ENCODE assay signal across 17 cellular contexts in genomic region chr18:13525381-13526029, GRCh38.
"Had no signal": no experiment of that assay in that cellular context is flagged by ENCODE, and none has a peak within 500 bp of the region (broad histone marks: within the 10 kb centered on the region; RNA-seq: fewer than 3 reads in every experiment).

No MANE protein-coding gene starts in this region.

- H3K27me3 Mint-ChIP-seq: dendritic cell treated with granulocyte-macrophage colony-stimulating factor and Interleukin-4, amounts not matched to agents 40 ng/mL and 50 ng/mL, for 4 days; effector memory CD8-positive, alpha-beta T cell had no signal

- H3K4me1 ChIP-seq: body of pancreas had no signal

- H3K4me3 ChIP-seq: body of pancreas, mucosa of descending colon had no signal

- DNase-seq: activated CD4-positive, alpha-beta T cell treated with anti-CD3 and anti-CD28 coated beads, Interleukin-2, amount 50 U/mL, for 1 hour; amniotic stem cell; body of pancreas; effector memory CD8-positive, alpha-beta T cell; hippocampal formation; left cardiac atrium; mammary epithelial cell; mucosa of descending colon; natural killer cell; stimulated activated CD4-positive, alpha-beta T cell treated with anti-CD3 and anti-CD28 coated beads, Interleukin-12 subunit alpha, Interleukin-12 subunit beta, amount 100 ng/mL, for 4 hours; stimulated activated CD4-positive, alpha-beta T cell treated with anti-CD3 and anti-CD28 coated beads, Interleukin-2, amount 100 ng/mL, for 48 hours; stimulated activated naive CD4-positive, alpha-beta T cell treated with Interleukin-2 at 50 U/mL for 16 hours; T-helper 2 cell; trophoblast cell had no signal

- H3K27ac ChIP-seq: body of pancreas had no signal

- H3K9me3 ChIP-seq: body of pancreas, mucosa of descending colon had no signal

- H3K9me3 Mint-ChIP-seq: activated naive CD4-positive, alpha-beta T cell treated with anti-CD3 and anti-CD28 coated beads, Interleukin-2, amount 50 U/mL, for 72 hours; activated T-helper 2 cell treated with anti-CD3 and anti-CD28 coated beads, Interferon-gamma antibody, Interleukin-2, Interleukin-4, amounts not matched to agents 10 μg/mL and 5 μg/mL and 100 μg/mL, durations not matched to agents 14 hours and 24 hours and 36 hours; dendritic cell treated with granulocyte-macrophage colony-stimulating factor and Interleukin-4, amounts not matched to agents 40 ng/mL and 50 ng/mL, for 4 days; effector memory CD8-positive, alpha-beta T cell; natural killer cell had no signal

- H3K27ac Mint-ChIP-seq: activated T-helper 2 cell treated with anti-CD3 and anti-CD28 coated beads, Interferon-gamma antibody, Interleukin-2, Interleukin-4, amounts not matched to agents 10 μg/mL and 5 μg/mL and 100 μg/mL, durations not matched to agents 14 hours and 24 hours and 36 hours; dendritic cell treated with granulocyte-macrophage colony-stimulating factor and Interleukin-4, amounts not matched to agents 40 ng/mL and 50 ng/mL, for 4 days had no signal

- ATAC-seq: activated naive CD4-positive, alpha-beta T cell treated with anti-CD3 and anti-CD28 coated beads, Interleukin-2, amount 50 U/mL, for 72 hours; body of pancreas; effector memory CD8-positive, alpha-beta T cell; mucosa of descending colon; natural killer cell had no signal

- H3K36me3 Mint-ChIP-seq: natural killer cell had no signal

- H3K4me3 Mint-ChIP-seq: dendritic cell treated with granulocyte-macrophage colony-stimulating factor and Interleukin-4, amounts not matched to agents 40 ng/mL and 50 ng/mL, for 4 days; effector memory CD8-positive, alpha-beta T cell; natural killer cell had no signal

- H3K27me3 ChIP-seq: body of pancreas had no signal
